8 cellular contexts compared by ENCODE assay signal in genomic region chr5:180072556-180072955, GRCh38. TPM values are rescaled to one million over a fixed set of nuclear protein-coding genes. Genes with fewer than 3 reads are reported as not detected.
DNase-seq lines count a peak whose midpoint lies in the region; ATAC-seq, FAIRE-seq and TF ChIP-seq lines count a peak whose summit lies in the region.

No MANE protein-coding gene starts in this region.

- H3K9ac ChIP-seq in endodermal cell (ENCODE audit: extremely low read depth, low read length, poor library complexity, severe bottlenecking), result no peak overlapping the region

- CTCF ChIA-PET in Caco-2 (lab: Charles Lee), result no interaction called here

- H3K27ac ChIP-seq in endodermal cell (ENCODE audit: low read depth, low read length) (no peak overlapping the region), psoas muscle (peak overlapping the region; percentile 95)

- H3K4me1 ChIP-seq in Caco-2 (peaks cover 12% of the 10 kb centered on the region; the same call in 1 of the 2 replicates), endodermal cell (ENCODE audit: control insufficient read depth, insufficient read depth, low read length) (no peaks in the 10 kb centered on the region), psoas muscle (peaks cover 19% of the 10 kb centered on the region)

- H3K27ac Mint-ChIP-seq in Caco-2 (ENCODE audit: unreplicated experiment) (no peak overlapping the region), endodermal cell (no peak overlapping the region)

- H3K9me3 ChIP-seq in Caco-2 (peaks cover 5% of the 10 kb centered on the region; the same call in 1 of the 2 replicates), endodermal cell (ENCODE audit: control insufficient read depth, low read length) (peaks cover 9% of the 10 kb centered on the region), psoas muscle (peaks cover 5% of the 10 kb centered on the region)

- no peaks in the 10 kb centered on the region for H3K36me3 ChIP-seq in Caco-2 (ENCODE audit: control insufficient read depth, insufficient read depth, low read length)
- H3K36me3 ChIP-seq in endodermal cell (ENCODE audit: control insufficient read depth, insufficient read depth, low read length), result no peaks in the 10 kb centered on the region
- no peaks in the 10 kb centered on the region for H3K36me3 ChIP-seq in psoas muscle (ENCODE audit: insufficient read depth in 1 of 2, low read depth in 1 of 2)

- H3K9me3 Mint-ChIP-seq in Caco-2 (ENCODE audit: unreplicated experiment), result no peaks in the 10 kb centered on the region
- H3K9me3 Mint-ChIP-seq in endodermal cell, result peaks cover 17% of the 10 kb centered on the region

- BruUV-seq in Caco-2 (replicated peaks; lab: Mats Ljungman, UMichigan), result no TSS peak

- H3K4me3 ChIP-seq in Caco-2 (ENCODE audit: low read depth, low read length), result peak overlapping the region; percentile 8; the same call in 1 of the 2 replicates
- no peak overlapping the region for H3K4me3 ChIP-seq in endodermal cell (ENCODE audit: low read length)
- peak overlapping the region; percentile 93 for H3K4me3 ChIP-seq in psoas muscle

- intact Hi-C loops in Caco-2 (cut with micrococcal nuclease; ENCODE audit: unreplicated experiment) (loop anchor here (1.0 kb wide), 1 partner anchor 18 kb away; no protein-coding TSS in a partner anchor), psoas muscle (cut with DNase I) (loop anchor here in 1 of 2 donors (5.0 to 10.0 kb wide), 2 partner anchors 165 to 518 kb away; partner anchors contain the start of genes RUFY1 and TBC1D9B)

- FAIRE-seq in GM19239 (lab: Jason Lieb, UNC), result no peak

- H3K36me3 Mint-ChIP-seq in Caco-2 (ENCODE audit: insufficient read depth, unreplicated experiment) (peaks cover 21% of the 10 kb centered on the region), endodermal cell (ENCODE audit: low read depth) (peaks cover 3% of the 10 kb centered on the region)

- WGBS in endodermal cell (ENCODE audit: insufficient coverage in 1 of 2, insufficient read length in 1 of 2), 2 experiments, result 87 to 95% methylated on average over 17 to 25 of the region's 25 CpGs
- 81 to 83% (median 82%) methylated on average over 25 of the region's 25 CpGs for WGBS in psoas muscle, 3 donors

- no peak for DNase-seq in Caco-2
- peak; percentile 24 for DNase-seq in SK-N-DZ (ENCODE audit: low spot score)
- no peak for DNase-seq in endodermal cell
- DNase-seq in psoas muscle, result peak; percentile 22 to 55
- no peak for DNase-seq in MV-4-11 (lab: John Stamatoyannopoulos, UW)
- DNase-seq in GM19239 (ENCODE audit: insufficient read length, low spot score), result no peak
- no peak for DNase-seq in NCI-H2029 (lab: John Stamatoyannopoulos, UW)
- no peak for DNase-seq in hepatic stellate cell (ENCODE audit: low spot score)

- H3K4me1 Mint-ChIP-seq in Caco-2 (ENCODE audit: low read depth, unreplicated experiment), result peaks cover 6% of the 10 kb centered on the region
- peaks cover 26% of the 10 kb centered on the region for H3K4me1 Mint-ChIP-seq in endodermal cell

- H3K27me3 Mint-ChIP-seq in Caco-2 (ENCODE audit: insufficient read depth, unreplicated experiment) (peaks cover 11% of the 10 kb centered on the region), endodermal cell (ENCODE audit: insufficient read depth) (peaks cover 29% of the 10 kb centered on the region)

- H3K4me3 Mint-ChIP-seq in Caco-2 (ENCODE audit: unreplicated experiment) (peak overlapping the region; percentile 90), endodermal cell (peak overlapping the region; percentile 92)

- POLR2A ChIA-PET in Caco-2 (lab: Charles Lee), result no interaction called here

- ATAC-seq in psoas muscle, result no peak

- H3K27me3 ChIP-seq in Caco-2 (replicated peaks; ENCODE audit: control insufficient read depth, insufficient read depth, low read length) (no peaks in the 10 kb centered on the region; the same call in 1 of the 2 replicates), endodermal cell (ENCODE audit: control insufficient read depth, insufficient read depth, low read length, poor library complexity, severe bottlenecking) (peaks cover 8% of the 10 kb centered on the region), psoas muscle (ENCODE audit: insufficient read depth in 3 of 3, low read length in 2 of 3) (no peaks in the 10 kb centered on the region)

- TF ChIP-seq CTCF in Caco-2 (IDR thresholded peaks at IDR 0.05; ENCODE audit: insufficient read depth in 1 of 2, low read depth in 1 of 2, low read length in 1 of 2, severe bottlenecking in 1 of 2, unreplicated experiment in 1 of 2) (no peak), endodermal cell (conservative IDR thresholded peaks at IDR 0.05) (no peak), psoas muscle (IDR thresholded peaks at IDR 0.05) (no peak)

RNA-seq across cellular contexts. Expression of gene RNF130, which starts 1.0 kb away (rescaled TPM):
- 30.2 and 34.5 TPM in 2 replicates for total RNA-seq in Caco-2 (2022)
- polyA plus RNA-seq in SK-N-DZ (2014; cell fraction: cytosol; rRNA removed), result 72.2 and 74.9 TPM in 2 replicates
- 58.5 and 68.0 TPM in 2 replicates for polyA plus RNA-seq in SK-N-DZ (2014; cell fraction: nucleus; rRNA removed)
- 10 to 100 TPM; 64.7 to 74.4 TPM for total RNA-seq in endodermal cell
- 120 TPM for polyA plus RNA-seq in endodermal cell (2013, experiment 1 of 2)
- polyA plus RNA-seq in endodermal cell (2013, experiment 2 of 2), result 106 TPM
- 10 to 100 TPM; 34.1 to 41.1 (median 37.4) TPM for total RNA-seq in psoas muscle
- polyA plus RNA-seq in psoas muscle, result 10 to 100 TPM; 35.9 to 45.3 (median 37.2) TPM

Comparison
In these comparisons a context has a peak if more than half of its experiments do, and no peak if none do; other contexts are left out.
1. DNase-seq: peak in SK-N-DZ (single experiment) and psoas muscle (2 of 2); none in Caco-2 (0 of 2), endodermal cell (single experiment), MV-4-11 (single experiment), GM19239 (single experiment), NCI-H2029 (single experiment) and hepatic stellate cell (single experiment).